ENCODE assay signal across 27 cellular contexts in genomic region chr3:122742234-122742633, GRCh38.
"Had no signal": no experiment of that assay in that cellular context is flagged by ENCODE, and none has a peak within 500 bp of the region (broad histone marks: within the 10 kb centered on the region; RNA-seq: fewer than 3 reads in every experiment).

No MANE protein-coding gene starts in this region.

- H3K9me3 ChIP-seq: colonic mucosa, esophagus muscularis mucosa, esophagus squamous epithelium, gastrocnemius medialis, gastroesophageal sphincter had no signal

- H3K4me3 ChIP-seq: colonic mucosa, coronary artery, dorsolateral prefrontal cortex, esophagus muscularis mucosa, esophagus squamous epithelium, gastrocnemius medialis, gastroesophageal sphincter, heart left ventricle, heart right ventricle, hepatocyte had no signal

- H3K4me1 ChIP-seq: colonic mucosa, esophagus muscularis mucosa, esophagus squamous epithelium, gastrocnemius medialis, gastroesophageal sphincter, heart left ventricle, heart right ventricle had no signal

- H3K27ac ChIP-seq: colonic mucosa, coronary artery, dorsolateral prefrontal cortex, epithelial cell of prostate, esophagus muscularis mucosa, esophagus squamous epithelium, foreskin keratinocyte, gastrocnemius medialis, gastroesophageal sphincter, heart left ventricle, heart right ventricle, hepatocyte had no signal

- ATAC-seq: effector memory CD8-positive, alpha-beta T cell; esophagus mucosa; foreskin keratinocyte; gastrocnemius medialis; gastroesophageal sphincter; heart left ventricle; heart right ventricle had no signal

- FAIRE-seq: colon, endothelial cell of umbilical vein had no signal

- DNase-seq: colonic mucosa; cortex of kidney; dermis blood vessel endothelial cell; dorsolateral prefrontal cortex; effector CD4-positive, alpha-beta T cell; effector CD8-positive, alpha-beta T cell; effector memory CD4-positive, alpha-beta T cell; effector memory CD8-positive, alpha-beta T cell; endodermal cell; erythroblast; esophagus squamous epithelium; foreskin fibroblast; foreskin keratinocyte; foreskin melanocyte; gastrocnemius medialis; glutamatergic neuron; head of caudate nucleus; heart left ventricle; heart right ventricle had no signal

- H3K36me3 ChIP-seq: colonic mucosa had no signal
